22 cellular contexts compared by ENCODE assay signal in genomic region chr9:14127656-14128055, GRCh38.
DNase-seq lines count a peak whose midpoint lies in the region; FAIRE-seq and TF ChIP-seq lines count a peak whose summit lies in the region.
"Had no signal": no experiment of that assay in that cellular context is flagged by ENCODE, and none has a peak within 500 bp of the region (broad histone marks: within the 10 kb centered on the region; RNA-seq: fewer than 3 reads in every experiment).

No MANE protein-coding gene starts in this region.

- TF ChIP-seq CTCF in astrocyte (IDR thresholded peaks at IDR 0.05; ENCODE audit: insufficient read depth, low read depth, low read length) = no peak
- no peak for TF ChIP-seq CTCF in fibroblast of mammary gland (conservative IDR thresholded peaks at IDR 0.05; ENCODE audit: control insufficient read depth, insufficient read depth, low read depth, low read length)
- no peak for TF ChIP-seq CTCF in left ventricle myocardium inferior (IDR thresholded peaks at IDR 0.05; ENCODE audit: borderline replicate concordance)

- no peaks in the 10 kb centered on the region for H3K9me3 ChIP-seq in GM23248 (ENCODE audit: low read depth)
- H3K9me3 ChIP-seq in astrocyte (ENCODE audit: insufficient read depth, low read depth, low read length) = no peaks in the 10 kb centered on the region
- no peaks in the 10 kb centered on the region for H3K9me3 ChIP-seq in left ventricle myocardium inferior (replicated peaks)
- H3K9me3 ChIP-seq: BE2C, HAP-1, SJSA1 had no signal

- H2AFZ ChIP-seq in GM23248 (no peak overlapping the region), astrocyte (ENCODE audit: low read depth, low read length) (no peak overlapping the region)

- H3K4me3 ChIP-seq in GM23248 (no peak overlapping the region), astrocyte (ENCODE audit: insufficient read depth, low read depth, low read length) (no peak overlapping the region), fibroblast of mammary gland (ENCODE audit: control insufficient read depth, low read depth, low read length) (no peak overlapping the region), left ventricle myocardium inferior (no peak overlapping the region)
- H3K4me3 ChIP-seq: HAP-1, SJSA1 had no signal

- H3K9me3 Mint-ChIP-seq in astrocyte (ENCODE audit: unreplicated experiment) = no peaks in the 10 kb centered on the region

- FAIRE-seq in astrocyte (lab: Jason Lieb, UNC) = no peak
- FAIRE-seq: HepG2, RCC 7860 had no signal

- H3K36me3 ChIP-seq in GM23248 (ENCODE audit: low read depth) (no peaks in the 10 kb centered on the region), astrocyte (ENCODE audit: insufficient read depth, low read length) (peaks cover 7% of the 10 kb centered on the region), left ventricle myocardium inferior (peaks cover 59% of the 10 kb centered on the region)
- H3K36me3 ChIP-seq: HAP-1, SJSA1 had no signal

- no peaks in the 10 kb centered on the region for H3K4me1 ChIP-seq in GM23248 (ENCODE audit: insufficient read depth)
- H3K4me1 ChIP-seq in astrocyte (ENCODE audit: insufficient read depth, low read length) = no peaks in the 10 kb centered on the region
- H3K4me1 ChIP-seq in left ventricle myocardium inferior = peaks cover 12% of the 10 kb centered on the region
- H3K4me1 ChIP-seq: HAP-1, SJSA1 had no signal

- in situ Hi-C loops in GM23248 (cut with MboI) = no loop called here

- intact Hi-C loops in left ventricle myocardium inferior (cut with micrococcal nuclease) = no loop called here

- no peaks in the 10 kb centered on the region for H3F3A ChIP-seq in GM23248 (ENCODE audit: insufficient read depth)

- no peaks in the 10 kb centered on the region for H3K79me2 ChIP-seq in GM23248 (ENCODE audit: insufficient read depth)
- no peaks in the 10 kb centered on the region for H3K79me2 ChIP-seq in astrocyte (ENCODE audit: insufficient read depth, low read length)

- no peaks in the 10 kb centered on the region for H3K36me3 Mint-ChIP-seq in astrocyte (ENCODE audit: low read depth, unreplicated experiment)

- no peak overlapping the region for H3K27ac Mint-ChIP-seq in astrocyte (ENCODE audit: unreplicated experiment)

- 90 to 96% methylated on average over 1 of the region's 1 CpG for WGBS in GM23248 (ENCODE audit: low coverage in 1 of 2, low lambda C conversion rate in 2 of 2, missing lambda C conversion rate in 2 of 2), 2 experiments

- no peaks in the 10 kb centered on the region for H3K27me3 ChIP-seq in GM23248 (replicated peaks; ENCODE audit: insufficient read depth)
- no peaks in the 10 kb centered on the region for H3K27me3 ChIP-seq in astrocyte (ENCODE audit: insufficient read depth, low read length)
- no peaks in the 10 kb centered on the region for H3K27me3 ChIP-seq in left ventricle myocardium inferior (ENCODE audit: low read depth)
- H3K27me3 ChIP-seq: BE2C, SJSA1 had no signal

- H3K27ac ChIP-seq in GM23248 (no peak overlapping the region), astrocyte (ENCODE audit: low read depth, low read length) (no peak overlapping the region), left ventricle myocardium inferior (replicated peaks) (no peak overlapping the region)
- H3K27ac ChIP-seq: HL-60, SJSA1 had no signal

- no peaks in the 10 kb centered on the region for H3K4me1 Mint-ChIP-seq in astrocyte (ENCODE audit: low read depth, unreplicated experiment)

- H4K20me1 ChIP-seq in GM23248 (ENCODE audit: insufficient read depth) = no peaks in the 10 kb centered on the region
- no peaks in the 10 kb centered on the region for H4K20me1 ChIP-seq in astrocyte (ENCODE audit: insufficient read depth, low read length)

- no peaks in the 10 kb centered on the region for H3K9me2 ChIP-seq in GM23248 (ENCODE audit: insufficient read depth)

- no peaks in the 10 kb centered on the region for H3K27me3 Mint-ChIP-seq in astrocyte (ENCODE audit: low read depth, unreplicated experiment)

- DNase-seq in GM23248 (peak; percentile 48), astrocyte (ENCODE audit: low read depth) (peak; percentile 57), fibroblast of mammary gland (ENCODE audit: low read depth) (peak; percentile 58), non-pigmented ciliary epithelial cell (ENCODE audit: low read depth) (peak; percentile 22), SK-N-DZ (ENCODE audit: low spot score) (no peak), NCI-H748 (lab: John Stamatoyannopoulos, UW; ENCODE audit: unreplicated experiment) (no peak), KG1 (lab: John Stamatoyannopoulos, UW) (no peak), left ventricle myocardium inferior (no peak)
- DNase-seq: BE2C, KBM-7, MV-4-11, NCI-H1105 treated with DMSO at 0.1 percent for 48 hours, NCI-H1694 treated with DMSO at 0.1 percent for 48 hours, NCI-H2081 treated with DMSO at 0.1 percent for 48 hours, NCI-H446, NCI-H526, OCI-M1 had no signal

- H3K4me3 Mint-ChIP-seq in astrocyte (ENCODE audit: unreplicated experiment) = no peak overlapping the region

- H3K9ac ChIP-seq in GM23248 = no peak overlapping the region
- H3K9ac ChIP-seq in astrocyte (ENCODE audit: low read length) = no peak overlapping the region

- no peak overlapping the region for H3K4me2 ChIP-seq in GM23248 (ENCODE audit: unreplicated experiment)
- H3K4me2 ChIP-seq in astrocyte (ENCODE audit: low read length) = no peak overlapping the region

Comparison
In these comparisons a context has a peak if more than half of its experiments do, and no peak if none do; other contexts are left out.
1. DNase-seq: peak in GM23248 (single experiment), astrocyte (single experiment), fibroblast of mammary gland (single experiment) and non-pigmented ciliary epithelial cell (single experiment); none in SK-N-DZ (single experiment), NCI-H748 (single experiment), KG1 (single experiment) and left ventricle myocardium inferior (single experiment).